ENCODE assay signal across 33 cellular contexts in genomic region chr12:122139941-122140340, GRCh38. TPM values are rescaled to one million over a fixed set of nuclear protein-coding genes. Genes with fewer than 3 reads are reported as not detected.
"Had no signal": no experiment of that assay in that cellular context is flagged by ENCODE, and none has a peak within 500 bp of the region (broad histone marks: within the 10 kb centered on the region; RNA-seq: fewer than 3 reads in every experiment).

No MANE protein-coding gene starts in this region.

- H3K27me3 ChIP-seq: brain microvascular endothelial cell, esophagus muscularis mucosa, foreskin keratinocyte, gastroesophageal sphincter had no signal

- H3K9me3 ChIP-seq: esophagus muscularis mucosa, gastroesophageal sphincter had no signal

- H3K27ac ChIP-seq: brain microvascular endothelial cell, esophagus muscularis mucosa, foreskin keratinocyte, gastroesophageal sphincter, WERI-Rb-1 had no signal

- H3K4me3 ChIP-seq: esophagus muscularis mucosa, gastroesophageal sphincter had no signal

- FAIRE-seq: astrocyte, colon had no signal

- DNase-seq: activated B cell treated with CpG ODN at 0.5 μM for 24 hours; activated CD4-positive, alpha-beta T cell treated with anti-CD3 and anti-CD28 coated beads for 48 hours; activated CD4-positive, alpha-beta T cell treated with anti-CD3 and anti-CD28 coated beads, Interleukin-2, amount 50 U/mL, for 1 hour; activated CD4-positive, alpha-beta T cell treated with anti-CD3 and anti-CD28 coated beads, Interleukin-2, amount 50 U/mL, for 48 hours; activated CD8-positive, alpha-beta memory T cell treated with anti-CD3 and anti-CD28 coated beads for 24 hours; activated CD8-positive, alpha-beta T cell treated with anti-CD3 and anti-CD28 coated beads for 36 hours; activated effector memory CD4-positive, alpha-beta T cell treated with Interleukin-2 at 50 U/mL for 16 hours; activated gamma-delta T cell treated with Interleukin-2 at 50 U/mL for 16 hours; activated naive CD4-positive, alpha-beta T cell treated with anti-CD3 and anti-CD28 coated beads, Interleukin-2, amount 50 U/mL, for 16 hours; activated naive CD4-positive, alpha-beta T cell treated with Interleukin-2 at 50 U/mL for 16 hours; activated T-cell treated with anti-CD3 and anti-CD28 coated beads, Interleukin-2, amount 50 U/mL, for 4 hours; amniotic stem cell; anterior cingulate cortex; brain microvascular endothelial cell; caudate nucleus; cortex of kidney; dermis blood vessel endothelial cell; effector CD4-positive, alpha-beta T cell; effector memory CD8-positive, alpha-beta T cell; erythroblast; foreskin keratinocyte; T-helper 1 cell; T-helper 17 cell; T1000; WERI-Rb-1 had no signal

- H3K4me1 ChIP-seq: esophagus muscularis mucosa, foreskin keratinocyte, gastroesophageal sphincter had no signal

- ATAC-seq: activated CD4-positive, CD25-positive, alpha-beta regulatory T cell treated with anti-CD3 and anti-CD28 coated beads, Interleukin-2, amount 50 U/mL, for 24 hours; activated CD8-positive, alpha-beta T cell treated with anti-CD3 and anti-CD28 coated beads for 36 hours; activated T-cell treated with anti-CD3 and anti-CD28 coated beads, Interleukin-2, amount 50 U/mL, for 4 hours; activated T-helper 17 cell treated with anti-CD3 and anti-CD28 coated beads, Interleukin-2, amount 50 U/mL, for 72 hours; effector memory CD8-positive, alpha-beta T cell; foreskin keratinocyte; gastroesophageal sphincter; T-helper 17 cell had no signal

RNA-seq across cellular contexts. Expression of gene IL31, which starts 34.1 kb away (rescaled TPM):
- total RNA-seq: activated B cell treated with CpG ODN at 0.5 μM for 24 hours; activated CD8-positive, alpha-beta T cell treated with anti-CD3 and anti-CD28 coated beads for 36 hours; activated T-helper 17 cell treated with anti-CD3 and anti-CD28 coated beads, Interleukin-2, amount 50 U/mL, for 72 hours; astrocyte; chondrocyte; dermis blood vessel endothelial cell; esophagus muscularis mucosa; foreskin keratinocyte; gastroesophageal sphincter; glomerular endothelial cell; T-helper 17 cell had no signal

RNA-seq across cellular contexts. Expression of gene LRRC43, which starts 43.0 kb away (rescaled TPM):
- total RNA-seq: activated B cell treated with CpG ODN at 0.5 μM for 24 hours; activated CD8-positive, alpha-beta T cell treated with anti-CD3 and anti-CD28 coated beads for 36 hours; activated T-helper 17 cell treated with anti-CD3 and anti-CD28 coated beads, Interleukin-2, amount 50 U/mL, for 72 hours; T-helper 17 cell had no signal
